13 cellular contexts compared by ENCODE assay signal in the genomic region with DNA sequence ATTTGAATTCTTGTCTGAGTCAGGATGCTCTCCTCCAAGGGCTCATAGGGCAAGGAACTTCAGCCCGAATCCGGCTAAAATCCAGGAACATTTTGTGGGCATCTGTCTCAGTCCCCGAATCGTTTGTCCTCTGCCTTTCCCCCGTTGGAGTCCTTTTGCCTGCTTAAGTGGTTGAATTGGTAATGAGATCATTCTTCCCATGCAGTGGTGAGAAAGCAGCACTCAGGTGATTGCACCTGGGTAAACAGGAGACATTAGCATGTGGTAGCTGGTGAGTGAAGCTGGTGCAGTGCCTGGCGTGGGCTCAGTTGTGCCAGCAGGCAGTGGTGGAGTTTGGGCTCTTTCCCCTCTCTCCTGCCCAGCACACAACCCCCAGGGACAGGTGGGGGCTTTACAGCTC.
DNase-seq lines count a peak whose midpoint lies in the region; ATAC-seq, FAIRE-seq and TF ChIP-seq lines count a peak whose summit lies in the region.
"Had no signal": no experiment of that assay in that cellular context is flagged by ENCODE, and none has a peak within 500 bp of the region (broad histone marks: within the 10 kb centered on the region; RNA-seq: fewer than 3 reads in every experiment).

No MANE protein-coding gene starts in this region.

- DNase-seq in NCI-H187 (lab: John Stamatoyannopoulos, UW), result peak; percentile 37 to 53
- DNase-seq in H1 (ENCODE audit: low read depth in 1 of 2, low spot score in 2 of 2), result peak in 1 of 2 experiments; percentile 47
- DNase-seq in neuronal stem cell (ENCODE audit: low spot score), result no peak
- DNase-seq in stimulated activated CD4-positive, alpha-beta T cell treated with anti-CD3 and anti-CD28 coated beads, Interleukin-4, amount 100 ng/mL, for 24 hours, result no peak
- DNase-seq: activated effector memory CD4-positive, alpha-beta T cell treated with anti-CD3 and anti-CD28 coated beads, Interleukin-2, amount 50 U/mL, for 16 hours; HFFc6; NCI-H2227 treated with DMSO at 0.1 percent for 48 hours had no signal

- peak overlapping the region; percentile 85 for H4K91ac ChIP-seq in H1 (replicated peaks; ENCODE audit: insufficient read length, low read length)
- no peak overlapping the region for H4K91ac ChIP-seq in neuronal stem cell (ENCODE audit: low read depth, low read length, poor library complexity)

- H3K79me2 ChIP-seq in H1 (ENCODE audit: control insufficient read depth in 1 of 2, insufficient read depth in 2 of 2, low read length in 2 of 2), result no peaks in the 10 kb centered on the region

- peak overlapping the region; percentile 77 to 86 for H3K4me2 ChIP-seq in H1 (ENCODE audit: insufficient read depth in 1 of 2, low read depth in 2 of 2, low read length in 2 of 2)
- no peak overlapping the region for H3K4me2 ChIP-seq in neuronal stem cell (ENCODE audit: insufficient read depth, low read length, poor library complexity, severe bottlenecking)

- POLR2A ChIA-PET in H1 (lab: Charles Lee; ENCODE audit: partially characterized antibody), result interaction anchor here (0.8 to 1.2 kb wide), 3 partner anchors 11 to 58 kb away, joined by 3 to 5 read pairs (median 4); no protein-coding TSS in a partner anchor

- H2BK5ac ChIP-seq in H1 (ENCODE audit: low read depth, low read length) (peak overlapping the region; percentile 94), neuronal stem cell (ENCODE audit: low read length) (no peak overlapping the region)

- H3K9me3 ChIP-seq in ES-I3 (ENCODE audit: control insufficient read depth, insufficient read depth, low read length), result no peaks in the 10 kb centered on the region
- no peaks in the 10 kb centered on the region for H3K9me3 ChIP-seq in H1 (ENCODE audit: insufficient read depth in 2 of 2, low read depth in 1 of 2, low read length in 1 of 2)
- no peaks in the 10 kb centered on the region for H3K9me3 ChIP-seq in mesodermal cell (ENCODE audit: control insufficient read depth, low read length)
- no peaks in the 10 kb centered on the region for H3K9me3 ChIP-seq in neuronal stem cell (replicated peaks in 1 of 2; ENCODE audit: control insufficient read depth in 2 of 2, insufficient read depth in 1 of 2, low read depth in 1 of 2, low read length in 2 of 2)
- H3K9me3 ChIP-seq: prostate gland, thoracic aorta had no signal

- H2BK120ac ChIP-seq in H1 (replicated peaks; ENCODE audit: low read depth, low read length) (peak overlapping the region; percentile 96), neuronal stem cell (ENCODE audit: low read depth, low read length) (no peak overlapping the region)

- no peak for TF ChIP-seq CTCF in H1 (IDR thresholded peaks at IDR 0.05; ENCODE audit: control extremely low read depth in 1 of 3, insufficient read depth in 1 of 3, low read depth in 1 of 3, low read length in 3 of 3)

- H3K79me1 ChIP-seq in H1 (ENCODE audit: low read depth, low read length) (no peaks in the 10 kb centered on the region), neuronal stem cell (ENCODE audit: low read depth, low read length) (peaks cover 2% of the 10 kb centered on the region)

- H2AFZ ChIP-seq in H1 (ENCODE audit: low read length) (no peak overlapping the region), neuronal stem cell (ENCODE audit: low read length) (no peak overlapping the region)

- H3K9ac ChIP-seq in ES-I3 (ENCODE audit: low read depth, low read length), result peak overlapping the region; percentile 30
- peak overlapping the region in 1 of 4 experiments; percentile 47; a peak in 3 of 7 replicates for H3K9ac ChIP-seq in H1 (replicated peaks in 1 of 4; ENCODE audit: extremely low read depth in 1 of 4, low read depth in 3 of 4, low read length in 3 of 4)
- no peak overlapping the region for H3K9ac ChIP-seq in neuronal stem cell (ENCODE audit: low read depth, low read length, poor library complexity)

- no peak overlapping the region for H3K14ac ChIP-seq in H1 (ENCODE audit: insufficient read length)
- no peak overlapping the region for H3K14ac ChIP-seq in neuronal stem cell (ENCODE audit: low read length)

- H3K36me3 ChIP-seq in ES-I3 (ENCODE audit: insufficient read depth, low read length) (no peaks in the 10 kb centered on the region), H1 (ENCODE audit: control insufficient read depth in 2 of 4, insufficient read depth in 4 of 4, low read length in 3 of 4) (no peaks in the 10 kb centered on the region), mesodermal cell (ENCODE audit: control insufficient read depth, insufficient read depth, low read length) (no peaks in the 10 kb centered on the region), neuronal stem cell (replicated peaks in 1 of 2; ENCODE audit: control insufficient read depth in 2 of 2, insufficient read depth in 2 of 2, low read length in 2 of 2) (no peaks in the 10 kb centered on the region)
- H3K36me3 ChIP-seq: prostate gland, thoracic aorta had no signal

- H3K27me3 ChIP-seq in H1 (replicated peaks in 1 of 4; ENCODE audit: control insufficient read depth in 3 of 4, extremely low read depth in 1 of 4, insufficient read depth in 3 of 4, low read length in 3 of 4), result no peaks in the 10 kb centered on the region
- H3K27me3 ChIP-seq in neuronal stem cell (ENCODE audit: control insufficient read depth in 3 of 3, insufficient read depth in 3 of 3, low read depth in 1 of 3, low read length in 3 of 3), result peaks cover 0 to 3% (median 0%) of the 10 kb centered on the region in 3 experiments

- no peak for TF ChIP-seq EP300 in H1 (IDR thresholded peaks at IDR 0.05; ENCODE audit: borderline replicate concordance in 1 of 2, low read depth in 2 of 2, low read length in 2 of 2)

- H4K8ac ChIP-seq in H1 (ENCODE audit: extremely low read depth, insufficient read depth, low read length) (peak overlapping the region; percentile 48; the same call in 1 of the 2 replicates), neuronal stem cell (ENCODE audit: low read depth, low read length) (no peak overlapping the region)

- H4K20me1 ChIP-seq in H1 (replicated peaks in 1 of 2; ENCODE audit: control insufficient read depth in 1 of 2, insufficient read depth in 2 of 2, low read length in 2 of 2), result no peaks in the 10 kb centered on the region

- H3K18ac ChIP-seq in H1 (ENCODE audit: extremely low read depth, low read length) (peak overlapping the region; percentile 15; the same call in 1 of the 2 replicates), neuronal stem cell (ENCODE audit: low read length) (no peak overlapping the region)

- TF ChIP-seq POLR2A in H1 (IDR thresholded peaks at IDR 0.05; ENCODE audit: control extremely low read depth in 1 of 2, low read depth in 2 of 2, low read length in 2 of 2), result no peak; a peak in 1 of 3 replicates

- peak overlapping the region; percentile 43; the same call in 1 of the 2 replicates for H2BK20ac ChIP-seq in H1 (ENCODE audit: low read length)

- H3K56ac ChIP-seq in H1 (replicated peaks; ENCODE audit: insufficient read length, low read depth, low read length), result peak overlapping the region; percentile 0

- H2BK12ac ChIP-seq in H1 (ENCODE audit: low read depth, low read length) (peak overlapping the region; percentile 80; the same call in 1 of the 2 replicates), neuronal stem cell (ENCODE audit: low read length) (no peak overlapping the region)

- peak overlapping the region; percentile 85; the same call in 1 of the 2 replicates for H3K27ac ChIP-seq in H1 (ENCODE audit: low read depth, low read length)
- H3K27ac ChIP-seq in mesodermal cell (ENCODE audit: low read depth, low read length, severe bottlenecking), result peak overlapping the region; percentile 75
- H3K27ac ChIP-seq in neuronal stem cell (replicated peaks; ENCODE audit: low read length), result no peak overlapping the region

- H3K23ac ChIP-seq in H1 (ENCODE audit: insufficient read length) (no peak overlapping the region), neuronal stem cell (ENCODE audit: low read depth, low read length, poor library complexity) (no peak overlapping the region)

- H3K4ac ChIP-seq in H1 (replicated peaks; ENCODE audit: insufficient read length, low read depth, low read length) (peak overlapping the region; percentile 6), neuronal stem cell (ENCODE audit: low read length) (no peak overlapping the region)

- WGBS in H1 (ENCODE audit: extremely low coverage in 1 of 2, insufficient coverage in 1 of 2, insufficient read length in 1 of 2, insufficient replicate concordance in 2 of 2, low coverage in 1 of 2, low lambda C conversion rate in 2 of 2, missing lambda C conversion rate in 1 of 2), 2 experiments, result 18% methylated on average over 5 of the region's 6 CpGs; no CpG with 5 or more reads in 1 of the 2 experiments
- WGBS in mesodermal cell (ENCODE audit: insufficient coverage in 2 of 2), 2 experiments, result 45% methylated on average over 2 of the region's 6 CpGs; no CpG with 5 or more reads in 1 of the 2 experiments
- no CpG with 5 or more reads among the region's 6 CpGs for WGBS in neuronal stem cell (ENCODE audit: extremely low coverage in 2 of 2, insufficient read length in 2 of 2, insufficient replicate concordance in 1 of 2), 2 donors

- H3K4me3 ChIP-seq in H1 (ENCODE audit: extremely low read depth in 1 of 4, insufficient read depth in 2 of 4, low read depth in 3 of 4, low read length in 4 of 4) (peak overlapping the region in 3 of 4 experiments; percentile 1 to 54 (median 17); a peak in 4 of 8 replicates), mesodermal cell (ENCODE audit: extremely low read depth, insufficient read depth, low read length, poor library complexity, severe bottlenecking) (no peak overlapping the region), neuronal stem cell (ENCODE audit: low read length in 2 of 2) (no peak overlapping the region)
- H3K4me3 ChIP-seq: prostate gland, thoracic aorta had no signal

- H2AK5ac ChIP-seq in H1 (ENCODE audit: low read depth, low read length) (0 out of 2 replicates have a peak overlapping the region, but pooled peaks have one; percentile 15), neuronal stem cell (ENCODE audit: low read depth, low read length) (no peak overlapping the region)

- H3K4me1 ChIP-seq in ES-I3 (ENCODE audit: insufficient read depth, low read length), result peaks cover 56% of the 10 kb centered on the region
- peaks cover 7 to 37% (median 20%) of the 10 kb centered on the region in 4 experiments; a peak in 6 of 7 replicates for H3K4me1 ChIP-seq in H1 (replicated peaks in 1 of 4; ENCODE audit: control insufficient read depth in 3 of 4, insufficient read depth in 4 of 4, low read length in 3 of 4)
- H3K4me1 ChIP-seq in mesodermal cell (ENCODE audit: control insufficient read depth, insufficient read depth, low read length, poor library complexity, severe bottlenecking), result peaks cover 33% of the 10 kb centered on the region
- peaks cover 8 to 27% of the 10 kb centered on the region in 2 donors for H3K4me1 ChIP-seq in neuronal stem cell (ENCODE audit: control insufficient read depth in 2 of 2, insufficient read depth in 1 of 2, low read depth in 1 of 2, low read length in 2 of 2)
- H3K4me1 ChIP-seq: prostate gland had no signal

- no peak for FAIRE-seq in H1 (lab: Jason Lieb, UNC)

- no peak for TF ChIP-seq RAD21 in H1 (IDR thresholded peaks at IDR 0.05 in 1 of 2, conservative IDR thresholded peaks at IDR 0.05 in 1 of 2; ENCODE audit: low read depth in 2 of 2, low read length in 2 of 2)

- CTCF ChIA-PET in H1 (lab: Charles Lee; ENCODE audit: partially characterized antibody), result interaction anchor here (0.8 to 1.0 kb wide), 2 partner anchors 21 to 257 kb away, joined by 3 read pairs; no protein-coding TSS in a partner anchor

- no peak overlapping the region for H2BK15ac ChIP-seq in H1 (ENCODE audit: low read length)
- H2BK15ac ChIP-seq in neuronal stem cell (ENCODE audit: low read length), result no peak overlapping the region

- ATAC-seq in GM21576 (IDR thresholded peaks at IDR 0.05; ENCODE audit: unreplicated experiment) (no peak), GM21447 (IDR thresholded peaks at IDR 0.05; ENCODE audit: unreplicated experiment) (no peak)

- H3K23me2 ChIP-seq in H1 (ENCODE audit: low read depth, low read length), result no peaks in the 10 kb centered on the region

- H4K5ac ChIP-seq in H1 (ENCODE audit: insufficient read length, low read depth, low read length), result peak overlapping the region; percentile 75

Comparison
In these comparisons a context has a peak if more than half of its experiments do, and no peak if none do; other contexts are left out.
1. DNase-seq: peak in NCI-H187 (2 of 2); none in neuronal stem cell (single experiment) and stimulated activated CD4-positive, alpha-beta T cell treated with anti-CD3 and anti-CD28 coated beads, Interleukin-4, amount 100 ng/mL, for 24 hours (single experiment).
2. H3K4me3 ChIP-seq: peak in H1 (3 of 4); none in mesodermal cell (single experiment) and neuronal stem cell (0 of 2).